ENCODE assay signal across 1 cellular context in genomic region chr3:11226042-11226370, GRCh38.
TF ChIP-seq lines count a peak whose summit lies in the region.

No MANE protein-coding gene starts in this region.

TF ChIP-seq in GM23338, 12 proteins besides CTCF, POLR2A, EP300 and RAD21 (continued from another document):
- no peak for TF ChIP-seq ZNF462 (CRISPR knock-in tag; IDR thresholded peaks at IDR 0.05)
- no peak for TF ChIP-seq STAT1 (IDR thresholded peaks at IDR 0.05; ENCODE audit: unreplicated experiment)
- no peak for TF ChIP-seq CREB1 (CRISPR knock-in tag; IDR thresholded peaks at IDR 0.05; ENCODE audit: low read depth)
- TF ChIP-seq NANOG (IDR thresholded peaks at IDR 0.05; ENCODE audit: borderline replicate concordance), result no peak
- no peak for TF ChIP-seq POLR2AphosphoS5 (IDR thresholded peaks at IDR 0.05; ENCODE audit: low read depth)
- no peak for TF ChIP-seq EZH2phosphoT487 (IDR thresholded peaks at IDR 0.05; ENCODE audit: unreplicated experiment)
- TF ChIP-seq ZNF331 (CRISPR knock-in tag; IDR thresholded peaks at IDR 0.05; ENCODE audit: low read depth), result no peak
- TF ChIP-seq EZH2 (IDR thresholded peaks at IDR 0.05; ENCODE audit: low read depth, unreplicated experiment), result no peak
- TF ChIP-seq ZNF114 (CRISPR knock-in tag; IDR thresholded peaks at IDR 0.05), result no peak
- TF ChIP-seq JUNB (IDR thresholded peaks at IDR 0.05; ENCODE audit: unreplicated experiment), result no peak
- no peak for TF ChIP-seq ETS1 (IDR thresholded peaks at IDR 0.05)
